In genomic region chr6:1478163-1478826, GRCh38 we compare ENCODE assay signal across 8 cellular contexts.
DNase-seq lines count a peak whose midpoint lies in the region; ATAC-seq, FAIRE-seq and TF ChIP-seq lines count a peak whose summit lies in the region.
"Not testable (repeated sequence)": the region's sequence is repeated elsewhere in the genome, so short reads cannot be mapped to it uniquely, and the experiment has no call there.

No MANE protein-coding gene starts in this region.

- not testable (repeated sequence) for H3K36me3 ChIP-seq in HEK293 (ENCODE audit: control insufficient read depth in 2 of 2, insufficient read depth in 1 of 2, low read length in 2 of 2); RWPE2 (ENCODE audit: low read depth); H1 (ENCODE audit: control insufficient read depth in 2 of 4, insufficient read depth in 4 of 4, low read length in 3 of 4); hepatocyte (replicated peaks; ENCODE audit: insufficient read depth, low read depth); osteoblast (ENCODE audit: insufficient read depth, low read length)

- H3K4me2 ChIP-seq in A549: peak overlapping the region; percentile 25; the same call in 1 of the 3 replicates
- H3K4me2 ChIP-seq in H1 (ENCODE audit: insufficient read depth in 1 of 2, low read depth in 2 of 2, low read length in 2 of 2); hepatocyte: not testable (repeated sequence)
- H3K4me2 ChIP-seq in osteoblast (ENCODE audit: insufficient read depth, low read length): peak overlapping the region; percentile 34

- not testable (repeated sequence) for H3K23ac ChIP-seq in H1 (ENCODE audit: insufficient read length)

- H2AK5ac ChIP-seq in H1 (ENCODE audit: low read depth, low read length): peak overlapping the region; percentile 99; the same call in 1 of the 2 replicates

- H3K36me3 Mint-ChIP-seq in nephron (ENCODE audit: low read depth): not testable (repeated sequence)

- TF ChIP-seq POLR2A in A549 (IDR thresholded peaks at IDR 0.05; ENCODE audit: low read length); H1 (IDR thresholded peaks at IDR 0.05; ENCODE audit: control extremely low read depth in 1 of 2, low read depth in 2 of 2, low read length in 2 of 2): not testable (repeated sequence)

- not testable (repeated sequence) for ATAC-seq in A549; RWPE2 (ENCODE audit: low read depth)

- H2BK20ac ChIP-seq in H1 (ENCODE audit: low read length): not testable (repeated sequence)

- not testable (repeated sequence) for DNase-seq in A549 (ENCODE audit: low read depth in 1 of 2, low spot score in 1 of 2); RWPE2 (ENCODE audit: low spot score); H1 (ENCODE audit: low read depth in 1 of 2, low spot score in 2 of 2); hepatocyte (ENCODE audit: low spot score); osteoblast (ENCODE audit: insufficient read length, low spot score, missing footprints); urothelium cell line (ENCODE audit: low spot score)

- peak overlapping the region; percentile 88 for H3K56ac ChIP-seq in H1 (replicated peaks; ENCODE audit: insufficient read length, low read depth, low read length)

- peak overlapping the region; percentile 75; the same call in 1 of the 2 replicates for H2BK12ac ChIP-seq in H1 (ENCODE audit: low read depth, low read length)

- not testable (repeated sequence) for H3K9me3 Mint-ChIP-seq in nephron

- H3K27ac Mint-ChIP-seq in nephron: peak overlapping the region in 2 of 3 experiments; percentile 5 to 81

- peaks cover 57% of the 10 kb centered on the region for H3K4me1 ChIP-seq in A549
- H3K4me1 ChIP-seq in HEK293 (ENCODE audit: control insufficient read depth, insufficient read depth, low read length); H1 (replicated peaks in 1 of 4; ENCODE audit: control insufficient read depth in 3 of 4, insufficient read depth in 4 of 4, low read length in 3 of 4); hepatocyte (ENCODE audit: insufficient read depth): not testable (repeated sequence)
- H3K4me1 ChIP-seq in RWPE2 (ENCODE audit: insufficient read depth, poor library complexity, severe bottlenecking): peaks cover 41% of the 10 kb centered on the region
- peaks cover 57% of the 10 kb centered on the region for H3K4me1 ChIP-seq in osteoblast (ENCODE audit: insufficient read depth, low read length)

- TF ChIP-seq RAD21 in A549 (conservative IDR thresholded peaks at IDR 0.05 in 1 of 2, IDR thresholded peaks at IDR 0.05 in 1 of 2); H1 (IDR thresholded peaks at IDR 0.05 in 1 of 2, conservative IDR thresholded peaks at IDR 0.05 in 1 of 2; ENCODE audit: low read depth in 2 of 2, low read length in 2 of 2): not testable (repeated sequence)

- H3K27me3 ChIP-seq in RWPE2 (ENCODE audit: insufficient read depth, poor library complexity, severe bottlenecking); H1 (replicated peaks in 1 of 4; ENCODE audit: control insufficient read depth in 3 of 4, extremely low read depth in 1 of 4, insufficient read depth in 3 of 4, low read length in 3 of 4); hepatocyte; osteoblast (ENCODE audit: insufficient read depth, low read length): not testable (repeated sequence)

- WGBS in A549 (ENCODE audit: missing lambda C conversion rate): 98% methylated on average over 3 of the region's 4 CpGs
- 98% methylated on average over 3 of the region's 4 CpGs; no CpG with 5 or more reads in 1 of the 2 experiments for WGBS in H1 (ENCODE audit: extremely low coverage in 1 of 2, insufficient coverage in 1 of 2, insufficient read length in 1 of 2, insufficient replicate concordance in 2 of 2, low coverage in 1 of 2, low lambda C conversion rate in 2 of 2, missing lambda C conversion rate in 1 of 2), 2 experiments
- 97% methylated on average over 2 of the region's 4 CpGs for WGBS in hepatocyte (ENCODE audit: low lambda C conversion rate, missing lambda C conversion rate)

- H2AFZ ChIP-seq in H1 (ENCODE audit: low read length); hepatocyte; osteoblast (ENCODE audit: low read length): not testable (repeated sequence)

- not testable (repeated sequence) for H3K79me1 ChIP-seq in H1 (ENCODE audit: low read depth, low read length)

- H2BK15ac ChIP-seq in H1 (ENCODE audit: low read length): peak overlapping the region; percentile 96

- H3K4me3 Mint-ChIP-seq in nephron: not testable (repeated sequence)

- not testable (repeated sequence) for H3K18ac ChIP-seq in H1 (ENCODE audit: extremely low read depth, low read length)

- not testable (repeated sequence) for H4K5ac ChIP-seq in H1 (ENCODE audit: insufficient read length, low read depth, low read length)

- not testable (repeated sequence) for FAIRE-seq in A549 (lab: Jason Lieb, UNC); H1 (lab: Jason Lieb, UNC)
- peak; percentile 100 for FAIRE-seq in urothelium cell line (lab: Jason Lieb, UNC)

- H3K4ac ChIP-seq in H1 (replicated peaks; ENCODE audit: insufficient read length, low read depth, low read length): not testable (repeated sequence)

- CTCF ChIA-PET in A549 (lab: Yijun Ruan, JAX); HEK293 (lab: Yijun Ruan, JAX); H1 (lab: Charles Lee; ENCODE audit: partially characterized antibody): not testable (repeated sequence)

- H3K79me2 ChIP-seq in H1 (ENCODE audit: control insufficient read depth in 1 of 2, insufficient read depth in 2 of 2, low read length in 2 of 2); hepatocyte; osteoblast (ENCODE audit: insufficient read depth, low read length): not testable (repeated sequence)

- not testable (repeated sequence) for H3K9ac ChIP-seq in H1 (replicated peaks in 1 of 4; ENCODE audit: extremely low read depth in 1 of 4, low read depth in 3 of 4, low read length in 3 of 4)

- H3K27me3 Mint-ChIP-seq in nephron (ENCODE audit: low read depth): not testable (repeated sequence)

- not testable (repeated sequence) for H4K20me1 ChIP-seq in H1 (replicated peaks in 1 of 2; ENCODE audit: control insufficient read depth in 1 of 2, insufficient read depth in 2 of 2, low read length in 2 of 2); hepatocyte (ENCODE audit: insufficient read depth, poor library complexity, severe bottlenecking); osteoblast (ENCODE audit: insufficient read depth, low read length)

- not testable (repeated sequence) for TF ChIP-seq CTCF in A549 (IDR thresholded peaks at IDR 0.05); HEK293 (tag by site-specific recombination; IDR thresholded peaks at IDR 0.05); RWPE2 (IDR thresholded peaks at IDR 0.05; ENCODE audit: poor library complexity, severe bottlenecking); H1 (IDR thresholded peaks at IDR 0.05; ENCODE audit: control extremely low read depth in 1 of 3, insufficient read depth in 1 of 3, low read depth in 1 of 3, low read length in 3 of 3); hepatocyte (IDR thresholded peaks at IDR 0.05; ENCODE audit: poor library complexity); nephron (IDR thresholded peaks at IDR 0.05; ENCODE audit: unreplicated experiment in 3 of 3); osteoblast (IDR thresholded peaks at IDR 0.05; ENCODE audit: extremely low read depth, low read depth, low read length)

- not testable (repeated sequence) for TF ChIP-seq EP300 in A549 (IDR thresholded peaks at IDR 0.05); H1 (IDR thresholded peaks at IDR 0.05; ENCODE audit: borderline replicate concordance in 1 of 2, low read depth in 2 of 2, low read length in 2 of 2)

- H3K27ac ChIP-seq in A549 (peak overlapping the region; percentile 62 to 85; a peak in 5 of 6 replicates), RWPE2 (ENCODE audit: poor library complexity, severe bottlenecking) (peak overlapping the region; percentile 74), hepatocyte (peak overlapping the region; percentile 51), osteoblast (ENCODE audit: low read depth, low read length) (peak overlapping the region; percentile 48)
- H3K27ac ChIP-seq in HEK293 (ENCODE audit: extremely low read depth, low read depth, low read length); H1 (ENCODE audit: low read depth, low read length): not testable (repeated sequence)

- not testable (repeated sequence) for H3K4me3 ChIP-seq in A549; HEK293 (ENCODE audit: low read depth, low read length); RWPE2 (ENCODE audit: severe bottlenecking); H1 (ENCODE audit: extremely low read depth in 1 of 4, insufficient read depth in 2 of 4, low read depth in 3 of 4, low read length in 4 of 4); hepatocyte; osteoblast (ENCODE audit: insufficient read depth, low read length)

- not testable (repeated sequence) for H3K23me2 ChIP-seq in H1 (ENCODE audit: low read depth, low read length)

- H3K9me2 ChIP-seq in hepatocyte (replicated peaks; ENCODE audit: insufficient read depth): not testable (repeated sequence)

- H3K4me1 Mint-ChIP-seq in nephron: peaks cover 20% of the 10 kb centered on the region

- H3K9me3 ChIP-seq in A549; HEK293 (ENCODE audit: control insufficient read depth, insufficient read depth, low read depth, low read length); RWPE2 (ENCODE audit: severe bottlenecking); H1 (ENCODE audit: insufficient read depth in 2 of 2, low read depth in 1 of 2, low read length in 1 of 2); hepatocyte (ENCODE audit: low read depth); osteoblast (ENCODE audit: low read depth, low read length): not testable (repeated sequence)

- not testable (repeated sequence) for H4K91ac ChIP-seq in H1 (replicated peaks; ENCODE audit: insufficient read length, low read length)

- H2BK5ac ChIP-seq in H1 (ENCODE audit: low read depth, low read length): not testable (repeated sequence)

- H2BK120ac ChIP-seq in H1 (replicated peaks; ENCODE audit: low read depth, low read length): not testable (repeated sequence)

- not testable (repeated sequence) for H3K14ac ChIP-seq in H1 (ENCODE audit: insufficient read length)

- POLR2A ChIA-PET in A549 (lab: Yijun Ruan, JAX); HEK293 (lab: Yijun Ruan, JAX); H1 (lab: Charles Lee; ENCODE audit: partially characterized antibody): not testable (repeated sequence)

- H4K8ac ChIP-seq in H1 (ENCODE audit: extremely low read depth, insufficient read depth, low read length): not testable (repeated sequence)
